Comparison of ENCODE assay signal across 8 cellular contexts in genomic region chr2:101309211-101309700, GRCh38.
A peak's percentile ranks its signal among the peaks of the same experiment; 100 is the strongest.
DNase-seq lines count a peak whose midpoint lies in the region; ATAC-seq and TF ChIP-seq lines count a peak whose summit lies in the region.

No MANE protein-coding gene starts in this region.

- no peak for DNase-seq in NCI-H1105 (lab: John Stamatoyannopoulos, UW)
- no peak for DNase-seq in AG20443 (ENCODE audit: low spot score)

- peaks cover 36% of the 10 kb centered on the region for H4K20me1 ChIP-seq in BLaER1
- peaks cover 34% of the 10 kb centered on the region for H4K20me1 ChIP-seq in Loucy (ENCODE audit: insufficient read depth, low read length, poor library complexity, severe bottlenecking)

- no peak for TF ChIP-seq CTCF in Loucy (conservative IDR thresholded peaks at IDR 0.05; ENCODE audit: low read length)

- ATAC-seq in HG02885 (IDR thresholded peaks at IDR 0.05; ENCODE audit: poor library complexity, unreplicated experiment) (no peak), GM18870 (IDR thresholded peaks at IDR 0.05; ENCODE audit: unreplicated experiment) (no peak)

- H3K4me3 ChIP-seq in BLaER1 = peak overlapping the region; percentile 97
- peak overlapping the region; percentile 92 for H3K4me3 ChIP-seq in Loucy (ENCODE audit: low read length, poor library complexity, severe bottlenecking)
- peak overlapping the region; percentile 79 to 93 for H3K4me3 ChIP-seq in duodenal mucosa (ENCODE audit: low read depth in 1 of 2, low read length in 2 of 2)
- H3K4me3 ChIP-seq in neuron (ENCODE audit: low read length) = peak overlapping the region; percentile 58

- H3K4me1 ChIP-seq in BLaER1 = peaks cover 47% of the 10 kb centered on the region
- H3K4me1 ChIP-seq in Loucy (ENCODE audit: insufficient read depth, low read length, poor library complexity, severe bottlenecking) = peaks cover 54% of the 10 kb centered on the region
- H3K4me1 ChIP-seq in duodenal mucosa (ENCODE audit: control insufficient read depth in 1 of 2, insufficient read depth in 2 of 2, low read length in 2 of 2) = peaks cover 42 to 47% of the 10 kb centered on the region in 2 donors
- H3K4me1 ChIP-seq in neuron (ENCODE audit: insufficient read depth, low read length) = peaks cover 9% of the 10 kb centered on the region

- H3K27me3 ChIP-seq in BLaER1 (no peaks in the 10 kb centered on the region), Loucy (ENCODE audit: insufficient read depth, low read length, poor library complexity, severe bottlenecking) (no peaks in the 10 kb centered on the region), duodenal mucosa (ENCODE audit: control insufficient read depth in 1 of 2, insufficient read depth in 2 of 2, low read length in 2 of 2) (no peaks in the 10 kb centered on the region), neuron (ENCODE audit: insufficient read depth, low read length) (peaks cover 6% of the 10 kb centered on the region)

- H2AFZ ChIP-seq in Loucy (ENCODE audit: low read length) (peak overlapping the region; percentile 92), neuron (ENCODE audit: low read depth, low read length) (no peak overlapping the region)

- H3K9ac ChIP-seq in BLaER1 (peak overlapping the region; percentile 98; the same call in 1 of the 2 replicates), Loucy (ENCODE audit: low read depth, low read length, poor library complexity, severe bottlenecking) (peak overlapping the region; percentile 89), duodenal mucosa (ENCODE audit: low read depth in 1 of 2, low read length in 2 of 2) (peak overlapping the region; percentile 58 to 98)

- no peaks in the 10 kb centered on the region for H3F3A ChIP-seq in Loucy (ENCODE audit: low read depth)

- peaks cover 20% of the 10 kb centered on the region for H3K36me3 ChIP-seq in BLaER1
- H3K36me3 ChIP-seq in Loucy (ENCODE audit: insufficient read depth, low read length) = no peaks in the 10 kb centered on the region
- H3K36me3 ChIP-seq in duodenal mucosa (ENCODE audit: control insufficient read depth in 1 of 2, insufficient read depth in 2 of 2, low read length in 2 of 2) = peaks cover 0 to 4% of the 10 kb centered on the region in 2 donors
- H3K36me3 ChIP-seq in neuron (ENCODE audit: insufficient read depth, low read length) = no peaks in the 10 kb centered on the region

- H3K79me2 ChIP-seq in Loucy (ENCODE audit: insufficient read depth, low read length) = peaks cover 42% of the 10 kb centered on the region

- peak overlapping the region; percentile 98 for H3K27ac ChIP-seq in BLaER1
- H3K27ac ChIP-seq in duodenal mucosa (ENCODE audit: low read depth, low read length) = peak overlapping the region; percentile 90

- H3K9me2 ChIP-seq in Loucy (replicated peaks; ENCODE audit: low read depth, low read length) = no peaks in the 10 kb centered on the region

- H3K9me3 ChIP-seq in BLaER1 (no peaks in the 10 kb centered on the region), Loucy (ENCODE audit: insufficient read depth, low read depth, low read length) (no peaks in the 10 kb centered on the region), duodenal mucosa (ENCODE audit: control insufficient read depth in 1 of 2, low read length in 2 of 2) (no peaks in the 10 kb centered on the region), neuron (ENCODE audit: low read length) (no peaks in the 10 kb centered on the region)

- H3K4me2 ChIP-seq in BLaER1 (peak overlapping the region; percentile 98), Loucy (ENCODE audit: low read depth, low read length, poor library complexity, severe bottlenecking) (peak overlapping the region; percentile 97)
